ENCODE assay signal across 9 cellular contexts in genomic region chr11:2124736-2125484, GRCh38. TPM values are rescaled to one million over a fixed set of nuclear protein-coding genes. Genes with fewer than 3 reads are reported as not detected.
"Had no signal": no experiment of that assay in that cellular context is flagged by ENCODE, and none has a peak within 500 bp of the region (broad histone marks: within the 10 kb centered on the region; RNA-seq: fewer than 3 reads in every experiment).

No MANE protein-coding gene starts in this region.

RNA-seq across cellular contexts. Expression of gene IGF2, which starts 14.3 kb away (rescaled TPM):
- total RNA-seq: OCI-LY7, RPMI7951 had no signal

RNA-seq across cellular contexts. Expression of gene INS, which starts 36.1 kb away (rescaled TPM):
- total RNA-seq: LHCN-M2, MCF 10A, NCI-H460, OCI-LY7, PC-9, Right ventricle myocardium inferior, RPMI7951, SJCRH30, SK-MEL-5 had no signal

RNA-seq across cellular contexts. Expression of gene TH, which starts 46.7 kb away (rescaled TPM):
- total RNA-seq: LHCN-M2, NCI-H460, OCI-LY7, Right ventricle myocardium inferior, SJCRH30, SK-MEL-5 had no signal
